ENCODE assay signal across 9 cellular contexts in genomic region chr9:72527801-72528195, GRCh38. TPM values are rescaled to one million over a fixed set of nuclear protein-coding genes. Genes with fewer than 3 reads are reported as not detected.
DNase-seq lines count a peak whose midpoint lies in the region; ATAC-seq, FAIRE-seq and TF ChIP-seq lines count a peak whose summit lies in the region.
"Had no signal": no experiment of that assay in that cellular context is flagged by ENCODE, and none has a peak within 500 bp of the region (broad histone marks: within the 10 kb centered on the region; RNA-seq: fewer than 3 reads in every experiment).

No MANE protein-coding gene starts in this region.

- H3K4me3 ChIP-seq in HepG2 (replicated peaks in 1 of 3; ENCODE audit: insufficient read depth in 1 of 3, low read depth in 2 of 3, low read length in 3 of 3) (0 out of 6 replicates have a peak overlapping the region, but pooled peaks of 1 of the 3 experiments have one; percentile 25), right lobe of liver (no peak overlapping the region), mesenchymal stem cell (ENCODE audit: insufficient read depth in 1 of 2, low read depth in 1 of 2, low read length in 2 of 2) (peak overlapping the region in 1 of 2 experiments; percentile 70)

- no peaks in the 10 kb centered on the region for H4K20me1 ChIP-seq in HepG2 (ENCODE audit: insufficient read depth, low read length)

- H3K79me2 ChIP-seq in HepG2 (ENCODE audit: insufficient read depth, low read length) = no peaks in the 10 kb centered on the region

- H2BK15ac ChIP-seq in mesenchymal stem cell (ENCODE audit: low read depth, poor library complexity, severe bottlenecking) = peak overlapping the region; percentile 44

- H3K4me1 ChIP-seq in HepG2 (ENCODE audit: insufficient read depth, low read length) (peaks cover 13% of the 10 kb centered on the region), right lobe of liver (no peaks in the 10 kb centered on the region), mesenchymal stem cell (ENCODE audit: control insufficient read depth, insufficient read depth, low read depth, low read length) (peaks cover 7% of the 10 kb centered on the region)

- peak overlapping the region; percentile 77 for H2BK120ac ChIP-seq in mesenchymal stem cell (ENCODE audit: low read depth, low read length)

- WGBS in HepG2 (ENCODE audit: low lambda C conversion rate) = 54% methylated on average over 5 of the region's 5 CpGs
- 48% methylated on average over 5 of the region's 5 CpGs for WGBS in right lobe of liver (ENCODE audit: insufficient coverage, low coverage, low lambda C conversion rate, missing lambda C conversion rate)
- WGBS in mesenchymal stem cell = 40% methylated on average over 3 of the region's 5 CpGs

- peak overlapping the region; percentile 99 for H4K8ac ChIP-seq in mesenchymal stem cell (ENCODE audit: low read length)

- H3K18ac ChIP-seq in mesenchymal stem cell (ENCODE audit: low read depth in 1 of 2, low read length in 2 of 2) = peak overlapping the region; percentile 97 to 98

- DNase-seq in HepG2 (ENCODE audit: low spot score) = no peak
- DNase-seq in right lobe of liver = no peak
- DNase-seq in mesenchymal stem cell = no peak
- DNase-seq in stimulated activated naive CD4-positive, alpha-beta T cell (lab: John Stamatoyannopoulos, UW) = no peak
- no peak for DNase-seq in GM20000 (ENCODE audit: low spot score)
- no peak for DNase-seq in H54 (ENCODE audit: insufficient read length, low spot score)
- DNase-seq: NCI-H1930 had no signal

- H3K9ac ChIP-seq in HepG2 (ENCODE audit: insufficient read depth, low read depth, low read length) = no peak overlapping the region
- H3K9ac ChIP-seq in mesenchymal stem cell (ENCODE audit: low read length) = peak overlapping the region; percentile 92

- no peak for TF ChIP-seq POLR2A in HepG2 (IDR thresholded peaks at IDR 0.05; ENCODE audit: insufficient read depth in 1 of 2, low read depth in 2 of 2, low read length in 2 of 2)
- TF ChIP-seq POLR2A in right lobe of liver (IDR thresholded peaks at IDR 0.05) = no peak
- no peak for TF ChIP-seq POLR2A in H54 (IDR thresholded peaks at IDR 0.05; ENCODE audit: low read depth, low read length)

- TF ChIP-seq CTCF in HepG2 (CRISPR knock-in tag; IDR thresholded peaks at IDR 0.05) = no peak
- no peak for TF ChIP-seq CTCF in right lobe of liver (IDR thresholded peaks at IDR 0.05)
- TF ChIP-seq CTCF in GM20000 (IDR thresholded peaks at IDR 0.05; ENCODE audit: extremely low read depth, missing control alignments) = no peak

- CTCF ChIA-PET in HepG2 (lab: Yijun Ruan, JAX; ENCODE audit: low intra/inter-chr PET ratio, low total read pairs) = no interaction called here

- ATAC-seq in HepG2 (no peak), right lobe of liver (no peak), GM19452 (IDR thresholded peaks at IDR 0.05; ENCODE audit: unreplicated experiment) (no peak)

- BruUV-seq in HepG2 (replicated peaks; lab: Mats Ljungman, UMichigan) = no TSS peak

- intact Hi-C loops in HepG2 (cut with micrococcal nuclease; ENCODE audit: unreplicated experiment) (no loop called here), right lobe of liver (cut with DNase I) (no loop called here)

- POLR2A ChIA-PET in HepG2 (lab: Yijun Ruan, JAX) = no interaction called here

- H3K14ac ChIP-seq in mesenchymal stem cell (ENCODE audit: low read length in 2 of 2) = no peak overlapping the region

- H3K27me3 ChIP-seq in HepG2 (ENCODE audit: control insufficient read depth in 1 of 2, insufficient read depth in 2 of 2, low read length in 2 of 2) (no peaks in the 10 kb centered on the region), right lobe of liver (no peaks in the 10 kb centered on the region), mesenchymal stem cell (ENCODE audit: control insufficient read depth in 1 of 2, insufficient read depth in 1 of 2, low read length in 2 of 2) (no peaks in the 10 kb centered on the region)

- H3K9me3 ChIP-seq in HepG2 (ENCODE audit: low read length) (no peaks in the 10 kb centered on the region), right lobe of liver (no peaks in the 10 kb centered on the region), mesenchymal stem cell (ENCODE audit: control insufficient read depth, low read length) (peaks cover 6% of the 10 kb centered on the region)

- H4K91ac ChIP-seq in mesenchymal stem cell (ENCODE audit: low read length) = peak overlapping the region; percentile 88

- in situ Hi-C loops in HepG2 (cut with HindIII; ENCODE audit: extremely low pct_ligation_motif_present, low pct_unique_long_range_greater_than_20kb) = no loop called here

- H2AFZ ChIP-seq in HepG2 (ENCODE audit: low read length) = no peak overlapping the region
- H2AFZ ChIP-seq in mesenchymal stem cell (ENCODE audit: low read depth, low read length) = peak overlapping the region; percentile 34

- no peak for TF ChIP-seq RAD21 in HepG2 (CRISPR knock-in tag; IDR thresholded peaks at IDR 0.05)

- no peak overlapping the region for H3K23ac ChIP-seq in mesenchymal stem cell (ENCODE audit: low read length in 2 of 2)

- peak overlapping the region; percentile 63 for H2BK5ac ChIP-seq in mesenchymal stem cell (ENCODE audit: low read depth, low read length, poor library complexity, severe bottlenecking)

- H3K36me3 ChIP-seq in HepG2 (replicated peaks in 1 of 2; ENCODE audit: control insufficient read depth in 1 of 2, insufficient read depth in 2 of 2, low read length in 2 of 2) (no peaks in the 10 kb centered on the region), right lobe of liver (no peaks in the 10 kb centered on the region), mesenchymal stem cell (ENCODE audit: control insufficient read depth in 1 of 2, insufficient read depth in 2 of 2, low read depth in 1 of 2, low read length in 2 of 2) (no peaks in the 10 kb centered on the region)

- H3K79me1 ChIP-seq in mesenchymal stem cell (replicated peaks; ENCODE audit: low read length, poor library complexity, severe bottlenecking) = no peaks in the 10 kb centered on the region

- H3K4ac ChIP-seq in mesenchymal stem cell (ENCODE audit: low read depth in 1 of 2, low read length in 2 of 2) = peak overlapping the region; percentile 62 to 88

- H3K27ac ChIP-seq in HepG2 (ENCODE audit: extremely low read length, insufficient read depth, low read length) = no peak overlapping the region
- H3K27ac ChIP-seq in right lobe of liver = no peak overlapping the region
- H3K27ac ChIP-seq in angular gyrus (ENCODE audit: low read depth, low read length) = peak overlapping the region; percentile 71
- peak overlapping the region; percentile 91 for H3K27ac ChIP-seq in mesenchymal stem cell (ENCODE audit: low read length, poor library complexity, severe bottlenecking)

- H2AK5ac ChIP-seq in mesenchymal stem cell (ENCODE audit: low read length, severe bottlenecking) = no peak overlapping the region

- peak overlapping the region; percentile 75 to 96 for H2BK12ac ChIP-seq in mesenchymal stem cell (ENCODE audit: low read length in 2 of 2)

- no peak for FAIRE-seq in HepG2 (lab: Jason Lieb, UNC)
- no peak for FAIRE-seq in H54 (lab: Jason Lieb, UNC)

- peak overlapping the region; percentile 54 for H3K4me2 ChIP-seq in HepG2 (ENCODE audit: low read depth, low read length)
- peak overlapping the region; percentile 51 for H3K4me2 ChIP-seq in mesenchymal stem cell (ENCODE audit: low read length, poor library complexity, severe bottlenecking)

- TF ChIP-seq EP300 in HepG2 (IDR thresholded peaks at IDR 0.05; ENCODE audit: low read depth in 2 of 2, low read length in 2 of 2) (no peak), HepG2 (CRISPR knock-in tag; IDR thresholded peaks at IDR 0.05; ENCODE audit: borderline replicate concordance) (no peak)

TF ChIP-seq in HepG2, 621 proteins besides CTCF, POLR2A, EP300 and RAD21 (continues in another document):
- TF ChIP-seq ATM (IDR thresholded peaks at IDR 0.05; ENCODE audit: borderline replicate concordance) (no peak), ARID3A (IDR thresholded peaks at IDR 0.05; ENCODE audit: low read depth, low read length) (no peak), ISL2 (CRISPR knock-in tag; IDR thresholded peaks at IDR 0.05) (no peak)

RNA-seq across cellular contexts. Expression of gene TMC1, which starts 6.4 kb away (rescaled TPM):
- total RNA-seq in HepG2 (2016; rRNA removed; fragmentation: Illumina TruSeq; extraction: Trizol) (0.02 TPM in 1 of 2 replicates, not detected in the other), right lobe of liver (under 1 TPM in 2 of 6 experiments, not detected in 4; 0.06 to 0.42 TPM)
- not detected in 2 replicates for total RNA-seq in HepG2 (2016; cell fraction: cytosol; rRNA removed; fragmentation: Illumina TruSeq; extraction: Trizol; ENCODE audit: low read depth)
- total RNA-seq in HepG2 (2016; cell fraction: insoluble cytoplasmic fraction; rRNA removed; fragmentation: Illumina TruSeq; extraction: Trizol) = 0.04 TPM in 1 of 2 replicates, not detected in the other
- not detected in 2 replicates for total RNA-seq in HepG2 (2016; cell fraction: membrane; rRNA removed; fragmentation: Illumina TruSeq; extraction: Trizol)
- 0.09 TPM in 1 of 2 replicates, not detected in the other for total RNA-seq in HepG2 (2016; cell fraction: nucleus; rRNA removed; fragmentation: Illumina TruSeq; extraction: Trizol)
- 0.03 TPM in 1 of 2 replicates, not detected in the other for polyA plus RNA-seq in HepG2 (2011; rRNA removed)
- polyA plus RNA-seq in HepG2 (2011; cell fraction: cytosol; rRNA removed) = not detected in 2 replicates
- polyA plus RNA-seq in HepG2 (2011; cell fraction: nucleus; rRNA removed) = not detected in 2 replicates
- not detected in 2 replicates for polyA plus RNA-seq in HepG2 (2012)
- polyA plus RNA-seq in HepG2 (2016; cell fraction: cytosol; fragmentation: Illumina TruSeq; extraction: Trizol; ENCODE audit: low read depth) = not detected in 2 replicates
- not detected in 2 replicates for polyA plus RNA-seq in HepG2 (2016; cell fraction: insoluble cytoplasmic fraction; fragmentation: Illumina TruSeq; extraction: Trizol; ENCODE audit: low read depth)
- polyA plus RNA-seq in HepG2 (2016; cell fraction: membrane; fragmentation: Illumina TruSeq; extraction: Trizol; ENCODE audit: low read depth) = 0.03 TPM in 1 of 2 replicates, not detected in the other
- polyA plus RNA-seq in HepG2 (2016; cell fraction: nucleus; fragmentation: Illumina TruSeq; extraction: Trizol; ENCODE audit: insufficient read depth, low read depth) = not detected in 2 replicates
- polyA minus RNA-seq in HepG2 (2011; rRNA and poly(A)+ RNA removed; ENCODE audit: low replicate concordance) = not detected in 2 replicates
- polyA minus RNA-seq in HepG2 (2011; cell fraction: cytosol; rRNA and poly(A)+ RNA removed) = not detected in 2 replicates
- not detected in 2 replicates for polyA minus RNA-seq in HepG2 (2011; cell fraction: nucleus; rRNA and poly(A)+ RNA removed)
- 0.10 TPM for polyA plus RNA-seq in mesenchymal stem cell (2013, experiment 1 of 2)
- polyA plus RNA-seq in mesenchymal stem cell (2013, experiment 2 of 2) = 0.04 TPM

Comparison
In these comparisons a context has a peak if more than half of its experiments do, and no peak if none do; other contexts are left out.
1. H3K27ac ChIP-seq: peak in angular gyrus (single experiment) and mesenchymal stem cell (single experiment); none in HepG2 (single experiment) and right lobe of liver (0 of 3).